In genomic region chr9:119420263-119420662, GRCh38 we compare ENCODE assay signal across 32 cellular contexts. TPM values are rescaled to one million over a fixed set of nuclear protein-coding genes. Genes with fewer than 3 reads are reported as not detected.
"Had no signal": no experiment of that assay in that cellular context is flagged by ENCODE, and none has a peak within 500 bp of the region (broad histone marks: within the 10 kb centered on the region; RNA-seq: fewer than 3 reads in every experiment).

No MANE protein-coding gene starts in this region.

- H3K9me3 ChIP-seq: ovary, prostate gland, spleen, suprapubic skin, thoracic aorta, thyroid gland, tibial nerve, upper lobe of left lung, uterus had no signal

- H3K36me3 ChIP-seq: neural progenitor cell, ovary, prostate gland, spleen, suprapubic skin, thoracic aorta, thyroid gland, tibial nerve, upper lobe of left lung, uterus had no signal

- H3K27ac ChIP-seq: neural progenitor cell, ovary, parathyroid adenoma, prostate gland, skin epidermis, spleen, suprapubic skin, thoracic aorta, thyroid gland, tibial nerve, upper lobe of left lung, uterus had no signal

- DNase-seq: naive thymus-derived CD4-positive, alpha-beta T cell; natural killer cell; occipital lobe; ovary; posterior cingulate gyrus; right cardiac atrium; spleen; stimulated activated CD4-positive, alpha-beta T cell treated with anti-CD3 and anti-CD28 coated beads, Interleukin-12 subunit alpha, Interleukin-12 subunit beta, amount 100 ng/mL, for 4 hours; stimulated activated CD4-positive, alpha-beta T cell treated with anti-CD3 and anti-CD28 coated beads, Interleukin-1b, Interleukin-23, amount 100 ng/mL, for 48 hours; stimulated activated CD4-positive, alpha-beta T cell treated with anti-CD3 and anti-CD28 coated beads, Interleukin-4, amount 100 ng/mL, for 1 hour; stimulated activated CD4-positive, alpha-beta T cell treated with anti-CD3 and anti-CD28 coated beads, Interleukin-4, amount 100 ng/mL, for 4 hours; stimulated activated CD8-positive, alpha-beta memory T cell treated with anti-CD3 and anti-CD28 coated beads, Interleukin-4, amount 100 ng/mL, for 48 hours; stimulated activated naive CD4-positive, alpha-beta T cell; stimulated activated naive CD8-positive, alpha-beta T cell treated with anti-CD3 and anti-CD28 coated beads, Interleukin-15, amount 100 ng/mL, for 72 hours; stimulated activated naive CD8-positive, alpha-beta T cell treated with anti-CD3 and anti-CD28 coated beads, Interleukin-15, Interleukin-2, amounts not matched to agents 100 U/mL and 50 U/mL, for 24 hours; substantia nigra; thyroid gland; trophoblast cell; upper lobe of left lung; uterus had no signal

- H3K4me3 ChIP-seq: neural progenitor cell, ovary, prostate gland, skin epidermis, smooth muscle cell, spleen, suprapubic skin, thoracic aorta, thyroid gland, tibial nerve, upper lobe of left lung, uterus had no signal

- H3K4me1 Mint-ChIP-seq: naive thymus-derived CD4-positive, alpha-beta T cell; natural killer cell; neural progenitor cell; stimulated activated memory B cell treated with anti-CD40 and anti-IgM and Interleukin-4, amounts not matched to agents 10 μg/mL and 1 μg/mL and 100 μg/mL, for 72 hours; stimulated activated naive CD8-positive, alpha-beta T cell treated with anti-CD3 and anti-CD28 coated beads, Interleukin-15, amount 100 ng/mL, for 72 hours had no signal

- H3K27me3 Mint-ChIP-seq: stimulated activated memory B cell treated with anti-CD40 and anti-IgM and Interleukin-4, amounts not matched to agents 10 μg/mL and 1 μg/mL and 100 μg/mL, for 72 hours; stimulated activated naive CD8-positive, alpha-beta T cell treated with anti-CD3 and anti-CD28 coated beads, Interleukin-15, amount 100 ng/mL, for 72 hours had no signal

- H3K4me1 ChIP-seq: neural progenitor cell, parathyroid adenoma, prostate gland, spleen, suprapubic skin, thyroid gland, tibial nerve, upper lobe of left lung, uterus had no signal

- H3K27me3 ChIP-seq: neural progenitor cell, ovary, spleen, suprapubic skin, thyroid gland, tibial nerve, upper lobe of left lung, uterus had no signal

- H3K4me3 Mint-ChIP-seq: naive thymus-derived CD4-positive, alpha-beta T cell; natural killer cell; nephron; neural progenitor cell; stimulated activated memory B cell treated with anti-CD40 and anti-IgM and Interleukin-4, amounts not matched to agents 10 μg/mL and 1 μg/mL and 100 μg/mL, for 72 hours; stimulated activated naive CD8-positive, alpha-beta T cell treated with anti-CD3 and anti-CD28 coated beads, Interleukin-15, amount 100 ng/mL, for 72 hours had no signal

- ATAC-seq: naive thymus-derived CD4-positive, alpha-beta T cell; natural killer cell; right cardiac atrium; sciatic nerve; stimulated activated memory B cell treated with anti-CD40 and anti-IgM and Interleukin-4, amounts not matched to agents 10 μg/mL and 1 μg/mL and 100 μg/mL, for 72 hours; stimulated activated naive CD8-positive, alpha-beta T cell treated with anti-CD3 and anti-CD28 coated beads, Interleukin-15, amount 100 ng/mL, for 72 hours; stimulated activated naive CD8-positive, alpha-beta T cell treated with anti-CD3 and anti-CD28 coated beads, Interleukin-15, Interleukin-2, amounts not matched to agents 100 U/mL and 50 U/mL, for 24 hours had no signal

- H3K36me3 Mint-ChIP-seq: naive thymus-derived CD4-positive, alpha-beta T cell; natural killer cell; neural progenitor cell; stimulated activated memory B cell treated with anti-CD40 and anti-IgM and Interleukin-4, amounts not matched to agents 10 μg/mL and 1 μg/mL and 100 μg/mL, for 72 hours had no signal

- H3K9me3 Mint-ChIP-seq: nephron, neural progenitor cell had no signal

- H3K27ac Mint-ChIP-seq: naive thymus-derived CD4-positive, alpha-beta T cell; natural killer cell; nephron; neural progenitor cell; stimulated activated memory B cell treated with anti-CD40 and anti-IgM and Interleukin-4, amounts not matched to agents 10 μg/mL and 1 μg/mL and 100 μg/mL, for 72 hours; stimulated activated naive CD8-positive, alpha-beta T cell treated with anti-CD3 and anti-CD28 coated beads, Interleukin-15, amount 100 ng/mL, for 72 hours had no signal

RNA-seq across cellular contexts. Expression of gene BRINP1, which starts 51.0 kb away (rescaled TPM):
- total RNA-seq: naive thymus-derived CD4-positive, alpha-beta T cell; natural killer cell; pulmonary artery endothelial cell; sciatic nerve; suprapubic skin; tibial nerve had no signal
- polyA plus RNA-seq: naive thymus-derived CD4-positive, alpha-beta T cell had no signal
